ENCODE assay signal across 8 cellular contexts in the genomic region with DNA sequence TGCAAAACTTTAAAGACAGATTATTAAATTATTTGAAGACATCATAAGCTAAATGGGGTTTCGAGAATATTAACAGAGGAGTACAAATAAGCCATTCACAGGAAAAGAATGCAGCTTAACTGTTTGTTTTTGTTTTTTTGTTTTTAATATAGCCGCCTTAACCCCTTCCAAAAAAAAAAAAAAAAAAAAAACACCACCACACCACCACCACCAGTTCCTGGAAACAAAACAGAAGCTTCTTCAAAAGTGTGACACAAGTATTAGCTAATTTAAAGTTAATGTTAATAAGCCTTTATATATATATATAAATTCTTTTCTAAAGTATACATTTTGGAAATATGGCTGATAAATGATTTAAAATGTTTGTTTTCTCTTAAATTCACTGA. TPM values are rescaled to one million over a fixed set of nuclear protein-coding genes. Genes with fewer than 3 reads are reported as not detected.
A peak's percentile ranks its signal among the peaks of the same experiment; 100 is the strongest.
DNase-seq lines count a peak whose midpoint lies in the region; ATAC-seq and TF ChIP-seq lines count a peak whose summit lies in the region.

No MANE protein-coding gene starts in this region.

- H3K9me3 ChIP-seq in T-helper 17 cell (ENCODE audit: control insufficient read depth, low read length, poor library complexity, severe bottlenecking), result no peaks in the 10 kb centered on the region

- TF ChIP-seq CTCF in GM23338 (conservative IDR thresholded peaks at IDR 0.05; ENCODE audit: low read depth in 2 of 2), result no peak
- TF ChIP-seq CTCF in fibroblast of pulmonary artery (IDR thresholded peaks at IDR 0.05; ENCODE audit: low read length, missing control alignments), result no peak

- H3K27me3 Mint-ChIP-seq in GM23338 (ENCODE audit: insufficient read depth, low read depth, poor library complexity), result peaks cover 12% of the 10 kb centered on the region
- no peaks in the 10 kb centered on the region for H3K27me3 Mint-ChIP-seq in T-helper 17 cell

- H3K36me3 Mint-ChIP-seq in GM23338 (ENCODE audit: low read depth) (peaks cover 2% of the 10 kb centered on the region; the same call in 1 of the 3 replicates), T-helper 17 cell (ENCODE audit: low read depth) (peaks cover 2% of the 10 kb centered on the region)

- 0 out of 3 replicates have a peak, but pooled peaks cover 6% of the 10 kb centered on the region for H3K9me3 Mint-ChIP-seq in GM23338

- no peak overlapping the region for H2AFZ ChIP-seq in GM23338

- no peaks in the 10 kb centered on the region for H3F3A ChIP-seq in GM23338 (replicated peaks; ENCODE audit: low read depth)

- H3K9me2 ChIP-seq in GM23338 (ENCODE audit: insufficient read depth), result no peaks in the 10 kb centered on the region

- H3K4me1 Mint-ChIP-seq in GM23338 (peaks cover 15% of the 10 kb centered on the region), T-helper 17 cell (peaks cover 16% of the 10 kb centered on the region)

- peaks cover 51% of the 10 kb centered on the region for H3K79me2 ChIP-seq in GM23338 (replicated peaks; ENCODE audit: insufficient read depth)

- H3K36me3 ChIP-seq in GM23338 (ENCODE audit: insufficient read depth), result peaks cover 4% of the 10 kb centered on the region; the same call in 1 of the 2 replicates

- DNase-seq in GM23338 (ENCODE audit: low spot score) (no peak), T-helper 17 cell (no peak), fibroblast of pulmonary artery (ENCODE audit: low read depth) (no peak), skeletal muscle cell (ENCODE audit: low read depth) (no peak), retina (no peak)
- DNase-seq in stimulated activated naive CD4-positive, alpha-beta T cell treated with Interleukin-2 at 50 U/mL for 16 hours (lab: John Stamatoyannopoulos, UW), result no peak

- no peak overlapping the region for H3K27ac Mint-ChIP-seq in GM23338
- H3K27ac Mint-ChIP-seq in T-helper 17 cell, result peak overlapping the region; percentile 85

- no peak for ATAC-seq in GM23338
- no peak for ATAC-seq in T-helper 17 cell
- no peak for ATAC-seq in GM18502 (IDR thresholded peaks at IDR 0.05; ENCODE audit: poor library complexity, unreplicated experiment)
- ATAC-seq in HG03460 (IDR thresholded peaks at IDR 0.05; ENCODE audit: unreplicated experiment), result no peak

- H3K4me3 ChIP-seq in GM23338, result peak overlapping the region; percentile 90
- H3K4me3 ChIP-seq in fibroblast of pulmonary artery (replicated peaks; ENCODE audit: low read depth, low read length), result peak overlapping the region; percentile 77
- peak overlapping the region; percentile 57 for H3K4me3 ChIP-seq in skeletal muscle cell (ENCODE audit: low read depth, low read length)

- no peak overlapping the region for H3K27ac ChIP-seq in GM23338 (ENCODE audit: low read depth)

- H3K4me3 Mint-ChIP-seq in GM23338, result peak overlapping the region; percentile 96
- H3K4me3 Mint-ChIP-seq in T-helper 17 cell, result peak overlapping the region; percentile 95

- H3K4me2 ChIP-seq in GM23338, result peak overlapping the region; percentile 93

- no peaks in the 10 kb centered on the region for H3K27me3 ChIP-seq in GM23338 (ENCODE audit: insufficient read depth)

- no peaks in the 10 kb centered on the region; the same call in 1 of the 2 replicates for H4K20me1 ChIP-seq in GM23338 (replicated peaks; ENCODE audit: insufficient read depth)

- H3K4me1 ChIP-seq in GM23338 (ENCODE audit: insufficient read depth), result peaks cover 5% of the 10 kb centered on the region; the same call in 1 of the 2 replicates

TF ChIP-seq in GM23338, 12 proteins besides CTCF, POLR2A, EP300 and RAD21 (continues in another document):
- TF ChIP-seq POLR2AphosphoS5 (IDR thresholded peaks at IDR 0.05; ENCODE audit: low read depth) (no peak), ZNF331 (CRISPR knock-in tag; IDR thresholded peaks at IDR 0.05; ENCODE audit: low read depth) (no peak), EZH2 (IDR thresholded peaks at IDR 0.05; ENCODE audit: low read depth, unreplicated experiment) (no peak), EZH2phosphoT487 (IDR thresholded peaks at IDR 0.05; ENCODE audit: unreplicated experiment) (no peak), ZNF114 (CRISPR knock-in tag; IDR thresholded peaks at IDR 0.05) (no peak), JUNB (IDR thresholded peaks at IDR 0.05; ENCODE audit: unreplicated experiment) (no peak), ZNF462 (CRISPR knock-in tag; IDR thresholded peaks at IDR 0.05) (no peak), CREB1 (CRISPR knock-in tag; IDR thresholded peaks at IDR 0.05; ENCODE audit: low read depth) (no peak), ETS1 (IDR thresholded peaks at IDR 0.05) (no peak), STAT1 (IDR thresholded peaks at IDR 0.05; ENCODE audit: unreplicated experiment) (no peak)

RNA-seq across cellular contexts. Expression of gene RAP2A, which starts 1.3 kb away (rescaled TPM):
- 35.3 and 36.4 TPM in 2 replicates for total RNA-seq in GM23338 (2014; rRNA removed; shearing (Covaris generic))
- polyA plus RNA-seq in GM23338 (2016; fragmentation: Nextera tagmentation; extraction: Ambion mirVana), result 10.4 and 11.3 TPM in 2 replicates
- total RNA-seq in T-helper 17 cell, result 10 to 100 TPM; 15.3 to 16.2 TPM
